14 cellular contexts compared by ENCODE assay signal in the genomic region with DNA sequence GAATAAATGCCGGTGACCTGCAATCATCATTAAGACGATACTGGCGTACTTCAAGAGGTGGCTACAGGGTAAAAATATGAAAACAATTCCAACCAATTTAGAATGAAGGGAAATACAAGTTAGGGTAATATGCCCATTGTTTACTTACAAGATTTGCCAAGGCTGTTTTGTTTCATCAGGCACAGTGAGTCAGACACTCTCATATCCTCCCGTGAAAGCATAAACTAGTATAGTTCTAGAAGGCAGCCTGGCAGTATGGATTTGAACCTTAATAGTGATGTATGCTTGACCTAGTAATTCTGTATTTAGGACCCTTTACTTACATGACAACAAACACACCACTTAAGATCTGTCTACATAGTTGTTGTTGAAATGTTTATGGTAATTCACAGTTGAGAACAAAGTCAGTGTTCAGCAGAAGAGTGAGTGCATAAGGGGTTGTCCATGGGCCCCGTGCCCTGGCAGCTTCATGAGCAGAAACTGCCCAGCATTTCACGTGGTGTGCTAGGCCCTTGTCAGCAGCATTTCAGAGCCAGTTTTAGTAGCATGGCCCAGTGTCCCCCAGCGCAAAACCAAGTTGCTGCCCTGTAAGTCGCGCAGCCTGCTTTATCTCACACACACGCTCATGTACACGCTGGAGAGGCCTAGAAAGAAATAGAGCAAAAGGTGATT.
A peak's percentile ranks its signal among the peaks of the same experiment; 100 is the strongest.
DNase-seq lines count a peak whose midpoint lies in the region; ATAC-seq, FAIRE-seq and TF ChIP-seq lines count a peak whose summit lies in the region.
"Had no signal": no experiment of that assay in that cellular context is flagged by ENCODE, and none has a peak within 500 bp of the region (broad histone marks: within the 10 kb centered on the region; RNA-seq: fewer than 3 reads in every experiment).

No MANE protein-coding gene starts in this region.

- intact Hi-C loops in Right ventricle myocardium superior (cut with DNase I): no loop called here
- intact Hi-C loops in psoas muscle (cut with DNase I): no loop called here

- 64 to 82% (median 67%) methylated on average over 11 of the region's 11 CpGs for WGBS in psoas muscle, 3 donors

- H3K27me3 ChIP-seq in bronchial epithelial cell (ENCODE audit: control insufficient read depth, insufficient read depth, low read length) (no peaks in the 10 kb centered on the region), psoas muscle (ENCODE audit: insufficient read depth in 3 of 3, low read length in 2 of 3) (no peaks in the 10 kb centered on the region)
- H3K27me3 ChIP-seq: neural progenitor cell had no signal

- TF ChIP-seq CTCF in bronchial epithelial cell (IDR thresholded peaks at IDR 0.05; ENCODE audit: insufficient read depth, low read length, severe bottlenecking) (no peak), psoas muscle (IDR thresholded peaks at IDR 0.05) (no peak)

- DNase-seq in HPDE6-E6E7 (ENCODE audit: extremely low spot score) (peak; percentile 26), bronchial epithelial cell (ENCODE audit: low read depth) (peak; percentile 79), Right ventricle myocardium superior (peak; percentile 74), psoas muscle (no peak), NCI-H226 (no peak), GM19240 (ENCODE audit: insufficient read length, low spot score) (no peak)
- DNase-seq in activated CD8-positive, alpha-beta memory T cell treated with anti-CD3 and anti-CD28 coated beads, Interleukin-2, amount 50 U/mL, for 4 hours: no peak
- DNase-seq: activated CD4-positive, alpha-beta T cell treated with anti-CD3 and anti-CD28 coated beads, Interleukin-2, amount 50 U/mL, for 48 hours; CD8-positive, alpha-beta T cell; NCI-H1105; stimulated activated naive CD4-positive, alpha-beta T cell; SW 1271 had no signal

- H3K9me3 ChIP-seq in psoas muscle: no peaks in the 10 kb centered on the region

- H3K36me3 ChIP-seq in bronchial epithelial cell (ENCODE audit: control insufficient read depth, insufficient read depth, low read length): peaks cover 38% of the 10 kb centered on the region
- H3K36me3 ChIP-seq in psoas muscle (ENCODE audit: insufficient read depth in 1 of 2, low read depth in 1 of 2): peaks cover 5 to 100% of the 10 kb centered on the region in 2 donors
- H3K36me3 ChIP-seq: neural progenitor cell had no signal

- H3K4me3 ChIP-seq in bronchial epithelial cell (ENCODE audit: low read depth, low read length): no peak overlapping the region
- H3K4me3 ChIP-seq in psoas muscle: no peak overlapping the region
- H3K4me3 ChIP-seq: neural progenitor cell had no signal

- ATAC-seq in Right ventricle myocardium superior (ENCODE audit: poor library complexity) (peak; percentile 92), psoas muscle (peak; percentile 64 to 86 (median 76)), GM18511 (IDR thresholded peaks at IDR 0.05; ENCODE audit: unreplicated experiment) (no peak)
- ATAC-seq: CD8-positive, alpha-beta T cell had no signal

- no peak for FAIRE-seq in bronchial epithelial cell (lab: Jason Lieb, UNC)

- no peaks in the 10 kb centered on the region for H3K4me1 ChIP-seq in psoas muscle
- H3K4me1 ChIP-seq: neural progenitor cell had no signal

- peak overlapping the region; percentile 70 for H3K27ac ChIP-seq in psoas muscle
- H3K27ac ChIP-seq: neural progenitor cell had no signal

Comparison
In these comparisons a context has a peak if more than half of its experiments do, and no peak if none do; other contexts are left out.
1. DNase-seq: peak in HPDE6-E6E7 (single experiment), bronchial epithelial cell (single experiment) and Right ventricle myocardium superior (single experiment); none in psoas muscle (0 of 2), NCI-H226 (single experiment), GM19240 (single experiment) and activated CD8-positive, alpha-beta memory T cell treated with anti-CD3 and anti-CD28 coated beads, Interleukin-2, amount 50 U/mL, for 4 hours (single experiment).